In the genomic region with DNA sequence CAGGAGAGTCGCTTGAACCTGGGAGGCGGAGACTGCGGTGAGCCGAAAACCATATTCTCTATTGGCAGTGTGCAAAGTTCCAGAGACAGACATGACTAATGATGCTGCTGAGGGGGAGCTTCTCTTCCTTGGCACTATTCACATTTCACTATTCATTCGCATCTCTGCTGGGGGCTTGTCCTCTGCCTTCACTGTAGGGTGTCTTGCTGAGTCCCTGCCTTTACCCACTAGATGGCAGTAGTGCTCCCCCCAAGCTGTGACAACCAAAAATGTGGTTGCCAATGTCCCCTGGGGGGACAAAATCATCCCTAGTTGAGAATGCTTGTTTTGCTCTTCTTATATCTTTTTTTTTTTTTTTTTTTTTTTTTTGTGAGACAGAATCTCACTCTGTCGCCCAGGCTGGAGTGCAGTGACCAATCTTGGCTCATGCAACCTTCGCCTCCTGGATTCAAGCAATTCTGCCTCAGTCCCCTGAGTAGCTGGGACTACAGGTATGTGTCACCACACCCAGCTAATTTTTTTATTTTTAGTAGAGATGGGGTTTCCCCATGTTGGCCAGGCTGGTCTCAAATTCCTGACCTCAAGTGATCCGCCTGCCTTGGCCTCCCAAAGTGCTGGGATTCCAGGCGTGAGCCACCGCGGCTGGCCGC, we compare ENCODE assay signal across 8 cellular contexts. TPM values are rescaled to one million over a fixed set of nuclear protein-coding genes. Genes with fewer than 3 reads are reported as not detected.
DNase-seq lines count a peak whose midpoint lies in the region; ATAC-seq, FAIRE-seq and TF ChIP-seq lines count a peak whose summit lies in the region.
"Not testable (repeated sequence)": the region's sequence is repeated elsewhere in the genome, so short reads cannot be mapped to it uniquely, and the experiment has no call there.

No MANE protein-coding gene starts in this region.

- not testable (repeated sequence) for H3K9me3 Mint-ChIP-seq in CD8-positive, alpha-beta T cell; memory B cell

- peak; percentile 71 for FAIRE-seq in endometrium (lab: Jason Lieb, UNC)

- intact Hi-C loops in CD8-positive, alpha-beta T cell (cut with DNase I, micrococcal nuclease) = loop anchor here (1.0 to 10.0 kb wide), 7 partner anchors 31 to 339 kb away; no protein-coding TSS in a partner anchor

- peaks cover 23% of the 10 kb centered on the region for H3K4me1 Mint-ChIP-seq in CD8-positive, alpha-beta T cell (ENCODE audit: low read depth)
- H3K4me1 Mint-ChIP-seq in memory B cell = peaks cover 18% of the 10 kb centered on the region

- H3K4me1 ChIP-seq in CD8-positive, alpha-beta T cell (ENCODE audit: insufficient read depth, low read length) = not testable (repeated sequence)

- DNase-seq in CD8-positive, alpha-beta T cell = peak; percentile 34 to 75 (median 64)
- DNase-seq in OCI-M2 (lab: John Stamatoyannopoulos, UW; ENCODE audit: unreplicated experiment) (peak; percentile 8), memory B cell (ENCODE audit: low spot score in 2 of 2) (peak; percentile 63 to 81)
- peak; percentile 17 for DNase-seq in activated CD8-positive, alpha-beta memory T cell treated with anti-CD3 and anti-CD28 coated beads, Interleukin-2, amount 50 U/mL, for 24 hours (ENCODE audit: extremely low read depth)
- DNase-seq in stimulated activated CD8-positive, alpha-beta memory T cell treated with anti-CD3 and anti-CD28 coated beads, Interleukin-12 subunit alpha, Interleukin-12 subunit beta, amount 100 ng/mL, for 4 hours (ENCODE audit: low read depth) = peak; percentile 16

- POLR2A ChIA-PET in CD8-positive, alpha-beta T cell (lab: Charles Lee) = interaction anchor here (1.3 kb wide), 1 partner anchor 31 kb away, joined by 4 read pairs; no protein-coding TSS in a partner anchor

- not testable (repeated sequence) for H3K27me3 ChIP-seq in CD8-positive, alpha-beta T cell (ENCODE audit: insufficient read depth, low read length)

- H3K36me3 ChIP-seq in CD8-positive, alpha-beta T cell (ENCODE audit: insufficient read depth, low read length) = peaks cover 11% of the 10 kb centered on the region

- peak; percentile 92 for ATAC-seq in CD8-positive, alpha-beta T cell
- ATAC-seq in GM21423 (IDR thresholded peaks at IDR 0.05; ENCODE audit: unreplicated experiment) (peak; percentile 69), memory B cell (ENCODE audit: low read depth) (peak; percentile 96)

- not testable (repeated sequence) for H3K4me3 Mint-ChIP-seq in CD8-positive, alpha-beta T cell; memory B cell

- peak; percentile 82 for TF ChIP-seq CTCF in CD8-positive, alpha-beta T cell (IDR thresholded peaks at IDR 0.05)
- peak; percentile 85 for TF ChIP-seq CTCF in LNCAP (IDR thresholded peaks at IDR 0.05)

- CTCF ChIA-PET in CD8-positive, alpha-beta T cell (lab: Charles Lee) = interaction anchor here (0.6 to 5.1 kb wide), 28 partner anchors 9 to 569 kb away, joined by 3 to 37 read pairs (median 4); no protein-coding TSS in a partner anchor

- not testable (repeated sequence) for H3K27me3 Mint-ChIP-seq in CD8-positive, alpha-beta T cell (ENCODE audit: low read depth); memory B cell

- not testable (repeated sequence) for H3K4me3 ChIP-seq in CD8-positive, alpha-beta T cell (ENCODE audit: low read depth, low read length)

- not testable (repeated sequence) for H3K9me3 ChIP-seq in CD8-positive, alpha-beta T cell (ENCODE audit: low read length)

- H3K27ac Mint-ChIP-seq in CD8-positive, alpha-beta T cell; memory B cell: not testable (repeated sequence)

- H3K27ac ChIP-seq in CD8-positive, alpha-beta T cell (ENCODE audit: low read depth, low read length) = not testable (repeated sequence)

- H3K36me3 Mint-ChIP-seq in CD8-positive, alpha-beta T cell = peaks cover 39% of the 10 kb centered on the region
- H3K36me3 Mint-ChIP-seq in memory B cell = peaks cover 11% of the 10 kb centered on the region

RNA-seq across cellular contexts. Expression of a gene that starts 57.5 kb away (rescaled TPM):
- total RNA-seq in CD8-positive, alpha-beta T cell = 100 to 1,000 TPM in 1 of 2 experiments, 10 to 100 TPM in 1; 87.0 to 107 TPM

Comparison
In these comparisons a context has a peak if more than half of its experiments do, and no peak if none do; other contexts are left out.
1. DNase-seq: peak in every context shown above with its lines; median percentile 72 in memory B cell; 64 in CD8-positive, alpha-beta T cell; 17 in activated CD8-positive, alpha-beta memory T cell treated with anti-CD3 and anti-CD28 coated beads, Interleukin-2, amount 50 U/mL, for 24 hours; 16 in stimulated activated CD8-positive, alpha-beta memory T cell treated with anti-CD3 and anti-CD28 coated beads, Interleukin-12 subunit alpha, Interleukin-12 subunit beta, amount 100 ng/mL, for 4 hours; 8 in OCI-M2.